Comparison of ENCODE assay signal across 19 cellular contexts in the genomic region with DNA sequence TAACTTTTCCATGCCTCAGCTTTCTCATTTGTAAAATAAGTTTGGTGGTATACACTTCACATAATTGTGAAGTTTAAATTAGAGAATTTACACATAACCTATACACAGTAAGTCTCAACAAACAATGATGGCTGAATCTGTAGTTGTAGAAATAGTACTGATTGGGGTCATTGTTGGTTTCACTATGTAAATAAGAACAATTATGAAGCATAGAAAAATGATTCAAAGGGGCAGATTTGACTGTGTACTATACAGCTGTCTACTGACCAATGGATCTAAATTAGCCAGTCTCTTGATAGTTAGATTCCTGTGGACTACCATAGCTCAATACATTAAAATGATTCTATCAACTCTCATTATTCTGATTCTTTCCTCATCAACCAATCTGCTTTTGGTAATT.
"Had no signal": no experiment of that assay in that cellular context is flagged by ENCODE, and none has a peak within 500 bp of the region (broad histone marks: within the 10 kb centered on the region; RNA-seq: fewer than 3 reads in every experiment).

No MANE protein-coding gene starts in this region.

- H3K4me3 ChIP-seq: body of pancreas, coronary artery, gastroesophageal sphincter, prostate gland, tibial nerve had no signal

- DNase-seq: activated CD4-positive, alpha-beta T cell treated with anti-CD3 and anti-CD28 coated beads, Interleukin-2, amount 50 U/mL, for 1 hour; activated CD4-positive, CD25-positive, alpha-beta regulatory T cell; amniotic stem cell; body of pancreas; central memory CD4-positive, alpha-beta T cell; effector CD8-positive, alpha-beta T cell; mammary epithelial cell; natural killer cell; occipital lobe; stimulated activated CD4-positive, alpha-beta T cell treated with anti-CD3 and anti-CD28 coated beads, Interleukin-2, amount 100 ng/mL, for 24 hours; stimulated activated naive B cell treated with anti-CD40 and anti-IgM and Interleukin-4, amounts not matched to agents 10 μg/mL and 1 μg/mL and 100 μg/mL, for 72 hours had no signal

- H3K36me3 Mint-ChIP-seq: activated naive CD4-positive, alpha-beta T cell treated with anti-CD3 and anti-CD28 coated beads, Interleukin-2, amount 50 U/mL, for 24 hours; natural killer cell; stimulated activated naive B cell treated with anti-CD40 and anti-IgM and Interleukin-4, amounts not matched to agents 10 μg/mL and 1 μg/mL and 100 μg/mL, for 72 hours had no signal

- H3K4me3 Mint-ChIP-seq: activated naive CD4-positive, alpha-beta T cell treated with anti-CD3 and anti-CD28 coated beads, Interleukin-2, amount 50 U/mL, for 24 hours; natural killer cell; stimulated activated naive B cell treated with anti-CD40 and anti-IgM and Interleukin-4, amounts not matched to agents 10 μg/mL and 1 μg/mL and 100 μg/mL, for 72 hours had no signal

- H3K36me3 ChIP-seq: gastroesophageal sphincter, prostate gland, tibial nerve had no signal

- H3K27me3 ChIP-seq: body of pancreas, gastroesophageal sphincter, tibial nerve had no signal

- H3K4me1 ChIP-seq: body of pancreas, gastroesophageal sphincter, tibial nerve had no signal

- H3K27ac Mint-ChIP-seq: activated naive CD4-positive, alpha-beta T cell treated with anti-CD3 and anti-CD28 coated beads, Interleukin-2, amount 50 U/mL, for 24 hours; natural killer cell; stimulated activated naive B cell treated with anti-CD40 and anti-IgM and Interleukin-4, amounts not matched to agents 10 μg/mL and 1 μg/mL and 100 μg/mL, for 72 hours had no signal

- H3K27me3 Mint-ChIP-seq: activated naive CD4-positive, alpha-beta T cell treated with anti-CD3 and anti-CD28 coated beads, Interleukin-2, amount 50 U/mL, for 24 hours; stimulated activated naive B cell treated with anti-CD40 and anti-IgM and Interleukin-4, amounts not matched to agents 10 μg/mL and 1 μg/mL and 100 μg/mL, for 72 hours had no signal

- H3K27ac ChIP-seq: body of pancreas, coronary artery, epithelial cell of prostate, gastroesophageal sphincter, prostate gland, tibial nerve had no signal

- H3K9me3 ChIP-seq: body of pancreas, gastroesophageal sphincter, prostate gland, tibial nerve had no signal

- H3K4me1 Mint-ChIP-seq: activated naive CD4-positive, alpha-beta T cell treated with anti-CD3 and anti-CD28 coated beads, Interleukin-2, amount 50 U/mL, for 24 hours; natural killer cell; stimulated activated naive B cell treated with anti-CD40 and anti-IgM and Interleukin-4, amounts not matched to agents 10 μg/mL and 1 μg/mL and 100 μg/mL, for 72 hours had no signal

- ATAC-seq: body of pancreas; gastroesophageal sphincter; left lobe of liver; natural killer cell; sciatic nerve; stimulated activated naive B cell treated with anti-CD40 and anti-IgM and Interleukin-4, amounts not matched to agents 10 μg/mL and 1 μg/mL and 100 μg/mL, for 72 hours had no signal

- H3K9me3 Mint-ChIP-seq: activated naive CD4-positive, alpha-beta T cell treated with anti-CD3 and anti-CD28 coated beads, Interleukin-2, amount 50 U/mL, for 24 hours; stimulated activated naive B cell treated with anti-CD40 and anti-IgM and Interleukin-4, amounts not matched to agents 10 μg/mL and 1 μg/mL and 100 μg/mL, for 72 hours had no signal
